Comparison of ENCODE assay signal across 8 cellular contexts in genomic region chr17:49365667-49366066, GRCh38. TPM values are rescaled to one million over a fixed set of nuclear protein-coding genes. Genes with fewer than 3 reads are reported as not detected.
A peak's percentile ranks its signal among the peaks of the same experiment; 100 is the strongest.
DNase-seq lines count a peak whose midpoint lies in the region; ATAC-seq and TF ChIP-seq lines count a peak whose summit lies in the region.

No MANE protein-coding gene starts in this region.

- peak overlapping the region in 2 of 4 donors; percentile 15 to 18 for H3K27ac ChIP-seq in sigmoid colon

- H3K36me3 Mint-ChIP-seq in activated naive CD4-positive, alpha-beta T cell treated with anti-CD3 and anti-CD28 coated beads for 36 hours (ENCODE audit: low read depth): no peaks in the 10 kb centered on the region
- no peaks in the 10 kb centered on the region for H3K36me3 Mint-ChIP-seq in natural killer cell treated with Interleukin-12 subunit alpha and Interleukin-12 subunit beta and Interleukin-15 and Interleukin-18, amount 100 ng/mL, for 72 hours

- H3K9me3 ChIP-seq in sigmoid colon: no peaks in the 10 kb centered on the region

- H3K27ac Mint-ChIP-seq in activated naive CD4-positive, alpha-beta T cell treated with anti-CD3 and anti-CD28 coated beads for 36 hours: no peak overlapping the region
- peak overlapping the region; percentile 9 to 69 for H3K27ac Mint-ChIP-seq in natural killer cell treated with Interleukin-12 subunit alpha and Interleukin-12 subunit beta and Interleukin-15 and Interleukin-18, amount 100 ng/mL, for 72 hours

- peaks cover 5% of the 10 kb centered on the region for H3K4me1 Mint-ChIP-seq in activated naive CD4-positive, alpha-beta T cell treated with anti-CD3 and anti-CD28 coated beads for 36 hours (ENCODE audit: low read depth)
- H3K4me1 Mint-ChIP-seq in natural killer cell treated with Interleukin-12 subunit alpha and Interleukin-12 subunit beta and Interleukin-15 and Interleukin-18, amount 100 ng/mL, for 72 hours (ENCODE audit: low read depth in 2 of 2): peaks cover 21 to 31% of the 10 kb centered on the region in 2 donors

- WGBS in sigmoid colon, 2 donors: 35 to 68% methylated on average over 2 of the region's 2 CpGs

- H3K36me3 ChIP-seq in sigmoid colon: no peaks in the 10 kb centered on the region

- in situ Hi-C loops in astrocyte of the spinal cord (cut with HindIII; ENCODE audit: low sequenced_read_pairs): no loop called here

- no peaks in the 10 kb centered on the region for H3K27me3 Mint-ChIP-seq in activated naive CD4-positive, alpha-beta T cell treated with anti-CD3 and anti-CD28 coated beads for 36 hours (ENCODE audit: low read depth)
- no peaks in the 10 kb centered on the region for H3K27me3 Mint-ChIP-seq in natural killer cell treated with Interleukin-12 subunit alpha and Interleukin-12 subunit beta and Interleukin-15 and Interleukin-18, amount 100 ng/mL, for 72 hours

- peaks cover 0 to 8% (median 3%) of the 10 kb centered on the region in 4 donors for H3K4me1 ChIP-seq in sigmoid colon

- H3K9me3 Mint-ChIP-seq in activated naive CD4-positive, alpha-beta T cell treated with anti-CD3 and anti-CD28 coated beads for 36 hours: no peaks in the 10 kb centered on the region
- no peaks in the 10 kb centered on the region for H3K9me3 Mint-ChIP-seq in natural killer cell treated with Interleukin-12 subunit alpha and Interleukin-12 subunit beta and Interleukin-15 and Interleukin-18, amount 100 ng/mL, for 72 hours

- no peak for ATAC-seq in natural killer cell treated with Interleukin-12 subunit alpha and Interleukin-12 subunit beta and Interleukin-15 and Interleukin-18, amount 100 ng/mL, for 72 hours
- no peak for ATAC-seq in GM18861 (IDR thresholded peaks at IDR 0.05; ENCODE audit: unreplicated experiment)

- CTCF ChIA-PET in activated naive CD4-positive, alpha-beta T cell treated with anti-CD3 and anti-CD28 coated beads for 36 hours (lab: Charles Lee): interaction anchor here (1.1 to 6.4 kb wide), 3 partner anchors 18 to 49 kb away, joined by 3 to 105 read pairs (median 6); no protein-coding TSS in a partner anchor

- TF ChIP-seq POLR2A in sigmoid colon (IDR thresholded peaks at IDR 0.05): no peak

- TF ChIP-seq CTCF in astrocyte of the spinal cord (IDR thresholded peaks at IDR 0.05; ENCODE audit: low read depth, low read length) (peak; percentile 13), sigmoid colon (IDR thresholded peaks at IDR 0.05) (no peak)

- DNase-seq in activated naive CD4-positive, alpha-beta T cell treated with anti-CD3 and anti-CD28 coated beads for 36 hours: peak; percentile 42
- DNase-seq in activated naive CD4-positive, alpha-beta T cell treated with anti-CD3 and anti-CD28 coated beads, Interleukin-2, amount 50 U/mL, for 16 hours: no peak
- DNase-seq in NCI-H2107 treated with DMSO at 0.1 percent for 48 hours (lab: John Stamatoyannopoulos, UW; ENCODE audit: unreplicated experiment) (peak; percentile 49), astrocyte of the spinal cord (ENCODE audit: low read depth, low spot score) (peak; percentile 13), sigmoid colon (no peak), middle frontal gyrus (ENCODE audit: extremely low spot score, low spot score) (no peak)
- DNase-seq in natural killer cell treated with Interleukin-12 subunit alpha and Interleukin-12 subunit beta and Interleukin-15 and Interleukin-18, amount 100 ng/mL, for 72 hours (ENCODE audit: low spot score): peak; percentile 69

- intact Hi-C loops in activated naive CD4-positive, alpha-beta T cell treated with anti-CD3 and anti-CD28 coated beads for 36 hours (cut with micrococcal nuclease): no loop called here
- intact Hi-C loops in sigmoid colon (cut with DNase I): no loop called here

- H3K4me3 Mint-ChIP-seq in activated naive CD4-positive, alpha-beta T cell treated with anti-CD3 and anti-CD28 coated beads for 36 hours: no peak overlapping the region
- H3K4me3 Mint-ChIP-seq in natural killer cell treated with Interleukin-12 subunit alpha and Interleukin-12 subunit beta and Interleukin-15 and Interleukin-18, amount 100 ng/mL, for 72 hours: peak overlapping the region; percentile 20

- no peak overlapping the region for H3K4me3 ChIP-seq in astrocyte of the spinal cord (ENCODE audit: low read depth, low read length)
- no peak overlapping the region for H3K4me3 ChIP-seq in sigmoid colon

- TF ChIP-seq EP300 in sigmoid colon (IDR thresholded peaks at IDR 0.05): no peak

- no peaks in the 10 kb centered on the region for H3K27me3 ChIP-seq in sigmoid colon

RNA-seq across cellular contexts. Expression of gene ZNF652, which starts 3.6 kb away (rescaled TPM):
- 1 to 10 TPM; 5.5 to 5.8 TPM for total RNA-seq in activated naive CD4-positive, alpha-beta T cell treated with anti-CD3 and anti-CD28 coated beads for 36 hours
- 10 to 100 TPM; 20.1 to 22.3 TPM for total RNA-seq in natural killer cell treated with Interleukin-12 subunit alpha and Interleukin-12 subunit beta and Interleukin-15 and Interleukin-18, amount 100 ng/mL, for 72 hours
- 100 to 1,000 TPM in 3 of 4 donors, 10 to 100 TPM in 1; 83.1 to 134 (median 114) TPM for total RNA-seq in sigmoid colon
- polyA plus RNA-seq in sigmoid colon: 10 to 100 TPM; 12.9 to 20.2 (median 14.4) TPM

RNA-seq across cellular contexts. Expression of gene PHB1, which starts 49.0 kb away (rescaled TPM):
- 100 to 1,000 TPM; 390 to 404 TPM for total RNA-seq in activated naive CD4-positive, alpha-beta T cell treated with anti-CD3 and anti-CD28 coated beads for 36 hours
- 100 to 1,000 TPM; 229 to 233 TPM for total RNA-seq in natural killer cell treated with Interleukin-12 subunit alpha and Interleukin-12 subunit beta and Interleukin-15 and Interleukin-18, amount 100 ng/mL, for 72 hours
- total RNA-seq in sigmoid colon: 100 to 1,000 TPM in 1 of 4 donors, 10 to 100 TPM in 3; 70.9 to 105 (median 94.4) TPM
- polyA plus RNA-seq in sigmoid colon: 100 to 1,000 TPM; 148 to 279 (median 225) TPM

Comparison
In these comparisons a context has a peak if more than half of its experiments do, and no peak if none do; other contexts are left out.
1. DNase-seq: peak in activated naive CD4-positive, alpha-beta T cell treated with anti-CD3 and anti-CD28 coated beads for 36 hours (single experiment), NCI-H2107 treated with DMSO at 0.1 percent for 48 hours (single experiment), astrocyte of the spinal cord (single experiment) and natural killer cell treated with Interleukin-12 subunit alpha and Interleukin-12 subunit beta and Interleukin-15 and Interleukin-18, amount 100 ng/mL, for 72 hours (single experiment); none in activated naive CD4-positive, alpha-beta T cell treated with anti-CD3 and anti-CD28 coated beads, Interleukin-2, amount 50 U/mL, for 16 hours (single experiment), sigmoid colon (single experiment) and middle frontal gyrus (single experiment).